8 cellular contexts compared by ENCODE assay signal in the genomic region with DNA sequence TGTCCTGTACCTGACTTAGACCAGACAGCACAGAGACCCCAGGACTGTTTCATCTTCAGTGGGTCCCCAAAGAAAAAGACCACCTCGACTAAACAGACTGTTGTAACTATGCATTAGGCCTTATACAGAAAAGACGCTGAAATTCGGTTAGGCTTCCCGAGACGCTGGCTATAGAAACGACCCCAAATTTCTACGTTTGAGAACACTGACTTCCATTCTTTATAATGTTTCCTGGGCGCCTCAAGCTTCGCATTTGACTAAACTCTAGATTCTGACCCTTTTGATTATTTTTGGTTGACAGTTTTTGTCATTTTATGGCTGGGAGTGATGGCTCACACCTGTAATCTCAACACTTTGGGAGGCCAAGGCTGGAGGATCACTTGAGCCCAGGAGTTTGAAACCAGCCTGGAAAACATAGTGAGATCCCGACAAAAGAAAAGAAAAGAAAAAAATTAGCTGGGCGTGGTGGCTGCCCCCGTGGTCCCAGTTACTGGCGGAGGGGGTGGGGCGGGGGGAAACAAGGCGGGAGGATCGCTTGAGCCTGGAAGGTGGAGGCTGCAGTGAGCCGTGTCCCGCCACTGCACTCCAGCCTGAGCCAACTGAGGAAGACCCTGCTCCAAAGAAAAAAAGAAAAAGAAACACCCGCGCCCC.
DNase-seq lines count a peak whose midpoint lies in the region.

No MANE protein-coding gene starts in this region.

- H3K36me3 Mint-ChIP-seq in activated naive CD8-positive, alpha-beta T cell = peaks cover 2% of the 10 kb centered on the region

- H3K4me1 Mint-ChIP-seq in activated naive CD8-positive, alpha-beta T cell (ENCODE audit: low read depth) = peaks cover 38% of the 10 kb centered on the region

- H3K36me3 ChIP-seq in iPS-20b (ENCODE audit: insufficient read depth, low read depth, low read length) (no peaks in the 10 kb centered on the region), stomach smooth muscle (ENCODE audit: control insufficient read depth in 2 of 2, insufficient read depth in 2 of 2, low read length in 2 of 2) (no peaks in the 10 kb centered on the region)

- DNase-seq in NCI-H2171 (lab: John Stamatoyannopoulos, UW) (peak; percentile 19), NCI-H2171 treated with DMSO at 0.1 percent for 48 hours (lab: John Stamatoyannopoulos, UW) (no peak), midbrain (lab: John Stamatoyannopoulos, UW) (no peak), NCI-H146 (lab: John Stamatoyannopoulos, UW) (no peak), NCI-H345 treated with DMSO at 0.1 percent for 48 hours (lab: John Stamatoyannopoulos, UW; ENCODE audit: unreplicated experiment) (no peak)

- H3K9me3 Mint-ChIP-seq in activated naive CD8-positive, alpha-beta T cell (ENCODE audit: low read depth) = no peaks in the 10 kb centered on the region

- H3K4me3 Mint-ChIP-seq in activated naive CD8-positive, alpha-beta T cell = peak overlapping the region; percentile 92

- peak overlapping the region; percentile 57 for H3K27ac ChIP-seq in iPS-20b (ENCODE audit: low read length)
- H3K27ac ChIP-seq in stomach smooth muscle (ENCODE audit: low read length) = peak overlapping the region; percentile 86

- H3K4me3 ChIP-seq in iPS-20b (ENCODE audit: low read length) (peak overlapping the region; percentile 78), stomach smooth muscle (ENCODE audit: low read length in 2 of 2) (peak overlapping the region; percentile 50 to 79)

- no peaks in the 10 kb centered on the region for H3K27me3 ChIP-seq in iPS-20b (ENCODE audit: insufficient read depth, low read length)
- no peaks in the 10 kb centered on the region for H3K27me3 ChIP-seq in stomach smooth muscle (ENCODE audit: control insufficient read depth in 1 of 2, insufficient read depth in 2 of 2, low read length in 2 of 2)

- H3K9me3 ChIP-seq in iPS-20b (ENCODE audit: insufficient read depth, low read depth, low read length) = no peaks in the 10 kb centered on the region
- no peaks in the 10 kb centered on the region for H3K9me3 ChIP-seq in stomach smooth muscle (ENCODE audit: control insufficient read depth in 2 of 2, low read length in 2 of 2)

- peak overlapping the region; percentile 97 for H3K27ac Mint-ChIP-seq in activated naive CD8-positive, alpha-beta T cell

- peaks cover 17% of the 10 kb centered on the region for H3K4me1 ChIP-seq in iPS-20b (ENCODE audit: insufficient read depth, low read length)
- peaks cover 19% of the 10 kb centered on the region for H3K4me1 ChIP-seq in stomach smooth muscle (ENCODE audit: control insufficient read depth, insufficient read depth, low read length)

- H3K27me3 Mint-ChIP-seq in activated naive CD8-positive, alpha-beta T cell = no peaks in the 10 kb centered on the region

- H3K9ac ChIP-seq in iPS-20b (ENCODE audit: low read depth, low read length) (peak overlapping the region; percentile 83), stomach smooth muscle (ENCODE audit: low read length in 2 of 2) (peak overlapping the region; percentile 83 to 88)
